ENCODE assay signal across 34 cellular contexts in genomic region chr3:163582967-163583366, GRCh38.
"Had no signal": no experiment of that assay in that cellular context is flagged by ENCODE, and none has a peak within 500 bp of the region (broad histone marks: within the 10 kb centered on the region; RNA-seq: fewer than 3 reads in every experiment).

No MANE protein-coding gene starts in this region.

- H3K36me3 ChIP-seq: adrenal gland, ascending aorta, brain microvascular endothelial cell, breast epithelium, cardiac muscle cell had no signal

- ATAC-seq: activated naive CD4-positive, alpha-beta T cell treated with anti-CD3 and anti-CD28 coated beads, Interleukin-2, amount 50 U/mL, for 72 hours; activated naive CD8-positive, alpha-beta T cell treated with anti-CD3 and anti-CD28 coated beads, Interleukin-2, amount 50 U/mL, for 24 hours; activated T-cell treated with anti-CD3 and anti-CD28 coated beads, Interleukin-2, amount 50 U/mL, for 4 hours; activated T-cell treated with anti-CD3 and anti-CD28 coated beads, Interleukin-2, amount 50 U/mL, for 72 hours; activated T-helper 17 cell treated with anti-CD3 and anti-CD28 coated beads, Interleukin-2, amount 50 U/mL, for 72 hours; body of pancreas had no signal

- H3K27ac ChIP-seq: adrenal gland, ascending aorta, body of pancreas, brain microvascular endothelial cell, breast epithelium, cardiac muscle cell had no signal

- H3K4me3 ChIP-seq: adrenal gland, ascending aorta, body of pancreas, breast epithelium, cardiac muscle cell had no signal

- H3K9me3 ChIP-seq: ascending aorta, body of pancreas had no signal

- H3K4me1 ChIP-seq: adrenal gland, ascending aorta, body of pancreas, breast epithelium had no signal

- FAIRE-seq: astrocyte, bronchial epithelial cell had no signal

- DNase-seq: activated effector memory CD4-positive, alpha-beta T cell treated with anti-CD3 and anti-CD28 coated beads, Interleukin-2, amount 50 U/mL, for 16 hours; activated effector memory CD4-positive, alpha-beta T cell treated with Interleukin-2 at 50 U/mL for 16 hours; activated gamma-delta T cell; activated gamma-delta T cell treated with Interleukin-2 at 50 U/mL for 16 hours; activated naive CD4-positive, alpha-beta T cell; activated naive CD4-positive, alpha-beta T cell treated with anti-CD3 and anti-CD28 coated beads for 36 hours; activated naive CD4-positive, alpha-beta T cell treated with anti-CD3 and anti-CD28 coated beads, Interleukin-2, amount 10 ng/mL, durations not matched to agents 7 days and 5 days; activated naive CD4-positive, alpha-beta T cell treated with anti-CD3 and anti-CD28 coated beads, Interleukin-2, amount 50 U/mL, for 16 hours; activated naive CD4-positive, alpha-beta T cell treated with Interleukin-2 at 50 U/mL for 16 hours; activated naive CD8-positive, alpha-beta T cell treated with anti-CD3 and anti-CD28 coated beads for 36 hours; activated naive CD8-positive, alpha-beta T cell treated with anti-CD3 and anti-CD28 coated beads, Interleukin-2, amount 10 ng/mL, durations not matched to agents 7 days and 5 days; activated naive CD8-positive, alpha-beta T cell treated with anti-CD3 and anti-CD28 coated beads, Interleukin-2, amount 50 U/mL, for 24 hours; activated T-cell treated with anti-CD3 and anti-CD28 coated beads, Interleukin-2, amount 50 U/mL, for 1 hour; activated T-cell treated with anti-CD3 and anti-CD28 coated beads, Interleukin-2, amount 50 U/mL, for 24 hours; activated T-cell treated with anti-CD3 and anti-CD28 coated beads, Interleukin-2, amount 50 U/mL, for 4 hours; activated T-cell treated with anti-CD3 and anti-CD28 coated beads, Interleukin-2, amount 50 U/mL, for 48 hours; activated T-cell treated with anti-CD3 and anti-CD28 coated beads, Interleukin-2, amount 50 U/mL, for 72 hours; adrenal gland; amniotic stem cell; amygdala; anterior cingulate cortex; aorta; body of pancreas; brain microvascular endothelial cell; caudate nucleus; central memory CD4-positive, alpha-beta T cell; cerebellar nuclear complex had no signal

- H3K27me3 ChIP-seq: adrenal gland, ascending aorta, body of pancreas, brain microvascular endothelial cell, breast epithelium, cardiac muscle cell had no signal
